In the genomic region with DNA sequence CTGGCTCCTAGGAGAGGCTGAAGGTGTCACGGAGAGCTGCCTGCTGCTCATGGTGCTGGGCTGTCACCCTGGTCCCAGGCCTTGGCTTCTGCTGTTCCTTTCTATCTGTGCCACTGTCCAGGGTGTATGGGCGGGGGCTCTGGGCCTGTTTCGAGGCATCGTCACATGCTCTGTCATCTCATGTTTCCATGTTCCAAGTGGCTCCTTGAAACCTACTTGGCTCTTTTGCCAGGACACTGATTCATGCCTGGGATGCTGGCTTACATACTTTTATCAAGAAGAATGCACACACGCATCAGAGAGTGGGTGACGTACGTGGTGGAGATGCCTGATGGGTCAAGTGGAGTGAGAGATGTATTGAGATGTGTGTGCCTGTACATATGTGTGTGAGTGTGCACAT, we compare ENCODE assay signal across 20 cellular contexts. TPM values are rescaled to one million over a fixed set of nuclear protein-coding genes. Genes with fewer than 3 reads are reported as not detected.
DNase-seq lines count a peak whose midpoint lies in the region; ATAC-seq and TF ChIP-seq lines count a peak whose summit lies in the region.
"Had no signal": no experiment of that assay in that cellular context is flagged by ENCODE, and none has a peak within 500 bp of the region (broad histone marks: within the 10 kb centered on the region; RNA-seq: fewer than 3 reads in every experiment).

No MANE protein-coding gene starts in this region.

- ATAC-seq in Right ventricle myocardium superior (ENCODE audit: poor library complexity): peak; percentile 18
- ATAC-seq in left cardiac atrium: no peak
- ATAC-seq in GM21786 (IDR thresholded peaks at IDR 0.05; ENCODE audit: unreplicated experiment): no peak
- no peak for ATAC-seq in GM18868 (IDR thresholded peaks at IDR 0.05; ENCODE audit: unreplicated experiment)
- no peak for ATAC-seq in HG02981 (IDR thresholded peaks at IDR 0.05; ENCODE audit: unreplicated experiment)
- ATAC-seq: HCT116, K562 had no signal

- intact Hi-C loops in Right ventricle myocardium superior (cut with DNase I): no loop called here
- intact Hi-C loops in left cardiac atrium (cut with DNase I): no loop called here

- TF ChIP-seq CTCF in fibroblast of mammary gland (conservative IDR thresholded peaks at IDR 0.05; ENCODE audit: control insufficient read depth, insufficient read depth, low read depth, low read length): no peak

- H3K4me3 ChIP-seq in fibroblast of mammary gland (ENCODE audit: control insufficient read depth, low read depth, low read length): no peak overlapping the region
- H3K4me3 ChIP-seq: BLaER1 treated with 17β-estradiol and CSF1 and Interleukin-3, amounts not matched to agents 10 nM and 100 nM; K562; PC-9; SJSA1 had no signal

- H3K27ac ChIP-seq in caudate nucleus (ENCODE audit: low read depth, low read length): no peak overlapping the region
- H3K27ac ChIP-seq: BLaER1 treated with 17β-estradiol and CSF1 and Interleukin-3, amounts not matched to agents 10 nM and 100 nM; PC-9; RWPE1; SJSA1 had no signal

- DNase-seq in Right ventricle myocardium superior (no peak), left cardiac atrium (no peak), M059J (ENCODE audit: low read depth) (peak; percentile 12), fibroblast of mammary gland (ENCODE audit: low read depth) (peak; percentile 6), caudate nucleus (lab: John Stamatoyannopoulos, UW) (no peak)
- DNase-seq: CD8-positive, alpha-beta memory T cell; DMS53; NCI-H1105 treated with DMSO at 0.1 percent for 48 hours; NCI-H1694; NCI-H345; NCI-H526; PC-9 had no signal

RNA-seq across cellular contexts. Expression of gene ADCY1, which starts 50.9 kb away (rescaled TPM):
- 5.0 TPM for total RNA-seq in Right ventricle myocardium superior
- 1 to 10 TPM; 5.7 to 7.4 TPM for total RNA-seq in left cardiac atrium
- total RNA-seq in M059J (2014; rRNA removed; shearing (Covaris generic)): 2.5 and 4.0 TPM in 2 replicates
- total RNA-seq: PC-9 had no signal

Comparison
In these comparisons a context has a peak if more than half of its experiments do, and no peak if none do; other contexts are left out.
1. DNase-seq: peak in M059J (single experiment) and fibroblast of mammary gland (single experiment); none in Right ventricle myocardium superior (single experiment), left cardiac atrium (single experiment) and caudate nucleus (0 of 61).